14 cellular contexts compared by ENCODE assay signal in the genomic region with DNA sequence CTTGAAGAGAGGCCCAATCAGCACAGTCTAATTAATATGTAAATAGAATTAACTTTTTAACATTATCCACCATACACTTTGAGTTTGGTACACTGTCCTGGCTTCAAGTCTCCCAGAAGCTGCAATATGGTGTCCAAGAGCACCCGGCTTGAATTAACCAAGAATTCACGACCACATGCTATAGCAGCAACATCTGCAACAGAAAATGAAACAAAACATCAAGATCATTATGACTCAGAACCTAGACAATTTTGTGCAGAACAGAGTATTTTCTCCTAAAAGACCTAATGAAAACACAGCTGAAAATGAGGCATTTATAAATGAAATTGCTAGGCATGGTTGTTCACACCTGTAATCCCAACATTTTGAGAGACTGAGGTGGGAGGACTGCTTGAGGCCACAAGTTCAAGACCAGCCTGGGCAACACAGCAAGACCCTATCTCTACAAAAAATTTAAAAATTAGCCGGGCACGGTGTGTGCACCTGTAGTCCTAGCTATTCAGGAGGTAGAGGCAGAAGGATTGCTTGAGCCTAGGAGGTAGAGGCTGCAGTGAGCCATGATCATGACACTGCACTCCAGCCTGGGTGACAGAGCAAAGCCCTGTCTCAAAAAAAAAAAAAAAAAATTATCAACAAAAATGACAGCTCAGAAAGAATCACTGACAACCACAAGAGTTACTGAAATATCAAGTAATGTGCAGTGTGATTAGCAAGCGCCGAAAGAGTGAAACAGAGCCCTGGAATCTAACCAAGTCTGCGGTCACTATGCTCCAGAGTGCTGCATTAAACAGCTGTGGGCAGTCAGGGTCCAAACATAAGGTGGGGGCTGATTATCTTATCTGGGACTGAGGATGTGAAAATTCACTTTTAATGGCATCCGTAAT. TPM values are rescaled to one million over a fixed set of nuclear protein-coding genes. Genes with fewer than 3 reads are reported as not detected.
A peak's percentile ranks its signal among the peaks of the same experiment; 100 is the strongest.
DNase-seq lines count a peak whose midpoint lies in the region; ATAC-seq and TF ChIP-seq lines count a peak whose summit lies in the region.
"Had no signal": no experiment of that assay in that cellular context is flagged by ENCODE, and none has a peak within 500 bp of the region (broad histone marks: within the 10 kb centered on the region; RNA-seq: fewer than 3 reads in every experiment).

No MANE protein-coding gene starts in this region.

- H3K4me1 Mint-ChIP-seq in activated CD8-positive, alpha-beta memory T cell treated with anti-CD3 and anti-CD28 coated beads, Interleukin-2, amount 10 ng/mL, durations not matched to agents 7 days and 5 days = peaks cover 18% of the 10 kb centered on the region
- H3K4me1 Mint-ChIP-seq in stimulated activated effector memory CD8-positive, alpha-beta T cell treated with anti-CD3 and anti-CD28 coated beads, Interleukin-12 subunit alpha, Interleukin-12 subunit beta, amount 100 ng/mL, for 72 hours = no peaks in the 10 kb centered on the region
- no peaks in the 10 kb centered on the region for H3K4me1 Mint-ChIP-seq in immature natural killer cell
- no peaks in the 10 kb centered on the region for H3K4me1 Mint-ChIP-seq in CD4-positive, alpha-beta T cell (ENCODE audit: low read depth)

- no peak overlapping the region for H3K27ac ChIP-seq in brain microvascular endothelial cell
- no peak overlapping the region for H3K27ac ChIP-seq in CD4-positive, alpha-beta T cell (ENCODE audit: low read depth, low read length)

- no peaks in the 10 kb centered on the region for H3K9me3 ChIP-seq in CD4-positive, alpha-beta T cell (ENCODE audit: control insufficient read depth, low read length)

- H3K4me3 ChIP-seq in brain microvascular endothelial cell (ENCODE audit: low read depth, low read length) = no peak overlapping the region

- peaks cover 3% of the 10 kb centered on the region for H3K27me3 Mint-ChIP-seq in activated CD8-positive, alpha-beta memory T cell treated with anti-CD3 and anti-CD28 coated beads, Interleukin-2, amount 10 ng/mL, durations not matched to agents 7 days and 5 days
- peaks cover under 1 to 2% (median 1%) of the 10 kb centered on the region in 3 donors for H3K27me3 Mint-ChIP-seq in immature natural killer cell (ENCODE audit: low read depth in 3 of 3)
- H3K27me3 Mint-ChIP-seq in CD4-positive, alpha-beta T cell = no peaks in the 10 kb centered on the region

- POLR2A ChIA-PET in CD4-positive, alpha-beta T cell (lab: Charles Lee) = no interaction called here

- CTCF ChIA-PET in activated CD8-positive, alpha-beta memory T cell treated with anti-CD3 and anti-CD28 coated beads, Interleukin-2, amount 10 ng/mL, durations not matched to agents 7 days and 5 days (lab: Charles Lee) = interaction anchor here (1.1 to 2.3 kb wide), 3 partner anchors 12 to 33 kb away, joined by 4 to 5 read pairs (median 5); no protein-coding TSS in a partner anchor
- CTCF ChIA-PET in CD4-positive, alpha-beta T cell (lab: Charles Lee) = no interaction called here

- H3K36me3 Mint-ChIP-seq in activated CD8-positive, alpha-beta memory T cell treated with anti-CD3 and anti-CD28 coated beads, Interleukin-2, amount 10 ng/mL, durations not matched to agents 7 days and 5 days = peaks cover 2% of the 10 kb centered on the region
- H3K36me3 Mint-ChIP-seq in stimulated activated effector memory CD8-positive, alpha-beta T cell treated with anti-CD3 and anti-CD28 coated beads, Interleukin-12 subunit alpha, Interleukin-12 subunit beta, amount 100 ng/mL, for 72 hours = no peaks in the 10 kb centered on the region
- H3K36me3 Mint-ChIP-seq in immature natural killer cell = no peaks in the 10 kb centered on the region
- H3K36me3 Mint-ChIP-seq in CD4-positive, alpha-beta T cell (ENCODE audit: low read depth) = no peaks in the 10 kb centered on the region
- H3K36me3 Mint-ChIP-seq: memory B cell had no signal

- no peaks in the 10 kb centered on the region for H3K36me3 ChIP-seq in brain microvascular endothelial cell (replicated peaks)

- H3K4me3 Mint-ChIP-seq in activated CD8-positive, alpha-beta memory T cell treated with anti-CD3 and anti-CD28 coated beads, Interleukin-2, amount 10 ng/mL, durations not matched to agents 7 days and 5 days = no peak overlapping the region
- H3K4me3 Mint-ChIP-seq in stimulated activated effector memory CD8-positive, alpha-beta T cell treated with anti-CD3 and anti-CD28 coated beads, Interleukin-12 subunit alpha, Interleukin-12 subunit beta, amount 100 ng/mL, for 72 hours = no peak overlapping the region
- H3K4me3 Mint-ChIP-seq in immature natural killer cell = no peak overlapping the region
- no peak overlapping the region for H3K4me3 Mint-ChIP-seq in CD4-positive, alpha-beta T cell
- H3K4me3 Mint-ChIP-seq: memory B cell had no signal

- no peaks in the 10 kb centered on the region for H3K9me3 Mint-ChIP-seq in activated CD8-positive, alpha-beta memory T cell treated with anti-CD3 and anti-CD28 coated beads, Interleukin-2, amount 10 ng/mL, durations not matched to agents 7 days and 5 days (ENCODE audit: low read depth)
- no peaks in the 10 kb centered on the region for H3K9me3 Mint-ChIP-seq in stimulated activated effector memory CD8-positive, alpha-beta T cell treated with anti-CD3 and anti-CD28 coated beads, Interleukin-12 subunit alpha, Interleukin-12 subunit beta, amount 100 ng/mL, for 72 hours
- no peaks in the 10 kb centered on the region for H3K9me3 Mint-ChIP-seq in immature natural killer cell
- no peaks in the 10 kb centered on the region for H3K9me3 Mint-ChIP-seq in CD4-positive, alpha-beta T cell
- H3K9me3 Mint-ChIP-seq: memory B cell had no signal

- in situ Hi-C loops in brain microvascular endothelial cell (cut with HindIII; ENCODE audit: low pct_ligation_motif_present, low sequenced_read_pairs) = no loop called here

- no peak for TF ChIP-seq CTCF in brain microvascular endothelial cell (IDR thresholded peaks at IDR 0.05; ENCODE audit: low read depth, low read length, missing control alignments)
- TF ChIP-seq CTCF in CD4-positive, alpha-beta T cell (IDR thresholded peaks at IDR 0.05) = no peak

- H3K27me3 ChIP-seq in brain microvascular endothelial cell (replicated peaks) = no peaks in the 10 kb centered on the region
- no peaks in the 10 kb centered on the region for H3K27me3 ChIP-seq in CD4-positive, alpha-beta T cell (ENCODE audit: control insufficient read depth, insufficient read depth, low read length)

- H3K27ac Mint-ChIP-seq in activated CD8-positive, alpha-beta memory T cell treated with anti-CD3 and anti-CD28 coated beads, Interleukin-2, amount 10 ng/mL, durations not matched to agents 7 days and 5 days = peak overlapping the region; percentile 40
- H3K27ac Mint-ChIP-seq in stimulated activated effector memory CD8-positive, alpha-beta T cell treated with anti-CD3 and anti-CD28 coated beads, Interleukin-12 subunit alpha, Interleukin-12 subunit beta, amount 100 ng/mL, for 72 hours = no peak overlapping the region
- H3K27ac Mint-ChIP-seq in immature natural killer cell = no peak overlapping the region
- H3K27ac Mint-ChIP-seq in CD4-positive, alpha-beta T cell = no peak overlapping the region
- H3K27ac Mint-ChIP-seq: memory B cell had no signal

- peak; percentile 50 for DNase-seq in activated CD8-positive, alpha-beta memory T cell treated with anti-CD3 and anti-CD28 coated beads, Interleukin-2, amount 10 ng/mL, durations not matched to agents 7 days and 5 days
- DNase-seq in activated CD8-positive, alpha-beta memory T cell treated with anti-CD3 and anti-CD28 coated beads for 24 hours = no peak
- DNase-seq in LHCN-M2 (ENCODE audit: low read depth) = peak; percentile 92
- peak; percentile 32 for DNase-seq in brain microvascular endothelial cell
- DNase-seq in stimulated activated effector memory CD8-positive, alpha-beta T cell treated with anti-CD3 and anti-CD28 coated beads, Interleukin-12 subunit alpha, Interleukin-12 subunit beta, amount 100 ng/mL, for 72 hours (ENCODE audit: low spot score in 2 of 2) = no peak
- DNase-seq in immature natural killer cell = no peak
- DNase-seq in CD4-positive, alpha-beta T cell = no peak
- DNase-seq: anterior cingulate cortex, foreskin melanocyte, NCI-H1105 treated with DMSO at 0.1 percent for 48 hours, NCI-H345, SW 1271 had no signal

- intact Hi-C loops in CD4-positive, alpha-beta T cell (cut with DNase I, micrococcal nuclease) = no loop called here

- peak; percentile 82 for ATAC-seq in activated CD8-positive, alpha-beta memory T cell treated with anti-CD3 and anti-CD28 coated beads, Interleukin-2, amount 10 ng/mL, durations not matched to agents 7 days and 5 days
- ATAC-seq in stimulated activated effector memory CD8-positive, alpha-beta T cell treated with anti-CD3 and anti-CD28 coated beads, Interleukin-12 subunit alpha, Interleukin-12 subunit beta, amount 100 ng/mL, for 72 hours = peak; percentile 71
- ATAC-seq in HG02623 (IDR thresholded peaks at IDR 0.05; ENCODE audit: unreplicated experiment) = no peak
- no peak for ATAC-seq in CD4-positive, alpha-beta T cell (ENCODE audit: poor library complexity)

RNA-seq across cellular contexts. Expression of gene HSF2BP, which starts 45.3 kb away (rescaled TPM):
- under 1 TPM; 0.21 to 0.47 TPM for total RNA-seq in activated CD8-positive, alpha-beta memory T cell treated with anti-CD3 and anti-CD28 coated beads, Interleukin-2, amount 10 ng/mL, durations not matched to agents 7 days and 5 days
- total RNA-seq in LHCN-M2 (2014; rRNA removed) = 2.4 and 2.6 TPM in 2 replicates
- 2.8 TPM for polyA plus RNA-seq in LHCN-M2 (2012)
- polyA plus RNA-seq in immature natural killer cell = under 1 TPM in 1 of 3 donors, not detected in 2; 0.27 TPM
- under 1 TPM; 0.59 to 0.93 TPM for total RNA-seq in CD4-positive, alpha-beta T cell

RNA-seq across cellular contexts. Expression of gene RRP1B, which starts 45.4 kb away (rescaled TPM):
- 10 to 100 TPM; 49.1 to 50.4 TPM for total RNA-seq in activated CD8-positive, alpha-beta memory T cell treated with anti-CD3 and anti-CD28 coated beads, Interleukin-2, amount 10 ng/mL, durations not matched to agents 7 days and 5 days
- total RNA-seq in LHCN-M2 (2014; rRNA removed) = 36.8 and 37.4 TPM in 2 replicates
- 11.6 TPM for polyA plus RNA-seq in LHCN-M2 (2012)
- polyA plus RNA-seq in immature natural killer cell = 10 to 100 TPM in 2 of 3 donors, 1 to 10 TPM in 1; 4.9 to 31.0 (median 10.2) TPM
- total RNA-seq in CD4-positive, alpha-beta T cell = 10 to 100 TPM; 18.6 to 19.2 TPM

Comparison
In these comparisons a context has a peak if more than half of its experiments do, and no peak if none do; other contexts are left out.
1. DNase-seq: peak in activated CD8-positive, alpha-beta memory T cell treated with anti-CD3 and anti-CD28 coated beads, Interleukin-2, amount 10 ng/mL, durations not matched to agents 7 days and 5 days (single experiment), LHCN-M2 (single experiment) and brain microvascular endothelial cell (single experiment); none in activated CD8-positive, alpha-beta memory T cell treated with anti-CD3 and anti-CD28 coated beads for 24 hours (single experiment), stimulated activated effector memory CD8-positive, alpha-beta T cell treated with anti-CD3 and anti-CD28 coated beads, Interleukin-12 subunit alpha, Interleukin-12 subunit beta, amount 100 ng/mL, for 72 hours (0 of 2), immature natural killer cell (0 of 3) and CD4-positive, alpha-beta T cell (0 of 10).
2. ATAC-seq: peak in activated CD8-positive, alpha-beta memory T cell treated with anti-CD3 and anti-CD28 coated beads, Interleukin-2, amount 10 ng/mL, durations not matched to agents 7 days and 5 days (single experiment) and stimulated activated effector memory CD8-positive, alpha-beta T cell treated with anti-CD3 and anti-CD28 coated beads, Interleukin-12 subunit alpha, Interleukin-12 subunit beta, amount 100 ng/mL, for 72 hours (single experiment); none in HG02623 (single experiment) and CD4-positive, alpha-beta T cell (single experiment).